Comparison of ENCODE assay signal across 20 cellular contexts in the genomic region with DNA sequence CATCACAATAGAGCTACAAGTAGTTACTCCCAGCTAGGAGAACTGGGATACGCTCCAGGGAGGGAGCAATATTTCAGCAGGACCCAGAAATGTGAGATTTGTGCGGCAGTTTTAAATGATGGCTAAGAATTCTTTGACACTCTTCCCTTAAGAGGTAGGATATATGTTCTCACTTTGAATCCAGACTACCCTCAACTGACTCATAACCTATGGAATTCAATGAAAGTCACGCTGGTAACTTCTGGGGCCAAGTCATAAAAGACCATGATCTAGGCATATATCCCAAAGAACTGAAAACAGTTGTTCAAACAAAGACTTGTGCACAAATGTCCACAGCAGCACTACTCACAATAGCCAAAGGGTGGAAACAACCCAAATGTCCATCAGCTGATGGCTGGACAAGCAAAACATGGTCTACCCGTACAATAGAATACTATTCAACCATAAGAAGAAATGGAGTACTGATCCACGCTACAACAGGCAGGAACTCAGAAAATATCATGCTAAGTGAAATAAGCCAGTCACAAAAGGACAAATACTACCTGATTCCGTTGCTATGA. TPM values are rescaled to one million over a fixed set of nuclear protein-coding genes. Genes with fewer than 3 reads are reported as not detected.
A peak's percentile ranks its signal among the peaks of the same experiment; 100 is the strongest.
DNase-seq lines count a peak whose midpoint lies in the region; ATAC-seq and TF ChIP-seq lines count a peak whose summit lies in the region.
"Had no signal": no experiment of that assay in that cellular context is flagged by ENCODE, and none has a peak within 500 bp of the region (broad histone marks: within the 10 kb centered on the region; RNA-seq: fewer than 3 reads in every experiment).

No MANE protein-coding gene starts in this region.

- H3K27me3 Mint-ChIP-seq in activated T-cell treated with anti-CD3 and anti-CD28 coated beads, Interleukin-2, amount 50 U/mL, for 24 hours: no peaks in the 10 kb centered on the region
- H3K27me3 Mint-ChIP-seq: activated CD4-positive, alpha-beta memory T cell treated with anti-CD3 and anti-CD28 coated beads, Interleukin-2, amount 10 ng/mL, durations not matched to agents 7 days and 5 days had no signal

- no peak overlapping the region for H3K4me3 Mint-ChIP-seq in activated T-cell treated with anti-CD3 and anti-CD28 coated beads, Interleukin-2, amount 50 U/mL, for 24 hours
- H3K4me3 Mint-ChIP-seq: activated CD4-positive, alpha-beta memory T cell treated with anti-CD3 and anti-CD28 coated beads, Interleukin-2, amount 10 ng/mL, durations not matched to agents 7 days and 5 days; stimulated activated effector memory CD8-positive, alpha-beta T cell treated with anti-CD3 and anti-CD28 coated beads, Interleukin-12 subunit alpha, Interleukin-12 subunit beta, amount 100 ng/mL, for 72 hours had no signal

- no peaks in the 10 kb centered on the region for H3K36me3 Mint-ChIP-seq in activated T-cell treated with anti-CD3 and anti-CD28 coated beads, Interleukin-2, amount 50 U/mL, for 24 hours (ENCODE audit: low read depth)
- H3K36me3 Mint-ChIP-seq: activated naive CD4-positive, alpha-beta T cell treated with anti-CD3 and anti-CD28 coated beads, Interleukin-2, amount 50 U/mL, for 72 hours; stimulated activated effector memory CD8-positive, alpha-beta T cell treated with anti-CD3 and anti-CD28 coated beads, Interleukin-12 subunit alpha, Interleukin-12 subunit beta, amount 100 ng/mL, for 72 hours had no signal

- no peaks in the 10 kb centered on the region for H4K20me1 ChIP-seq in SK-N-SH (ENCODE audit: insufficient read depth)

- in situ Hi-C loops in brain microvascular endothelial cell (cut with HindIII; ENCODE audit: low pct_ligation_motif_present, low sequenced_read_pairs): no loop called here

- WGBS in SK-N-SH (ENCODE audit: low lambda C conversion rate): 52% methylated on average over 6 of the region's 6 CpGs

- H3K9me2 ChIP-seq in SK-N-SH: no peaks in the 10 kb centered on the region

- H3K9me3 ChIP-seq in SK-N-SH: no peaks in the 10 kb centered on the region
- H3K9me3 ChIP-seq in left ventricle myocardium inferior (replicated peaks): no peaks in the 10 kb centered on the region
- H3K9me3 ChIP-seq: gastrocnemius medialis had no signal

- peak; percentile 40; the same call in 2 of the 3 replicates for ATAC-seq in SK-N-SH treated with all-trans-retinoic acid at 6 μM for 48 hours
- ATAC-seq: activated naive CD4-positive, alpha-beta T cell treated with anti-CD3 and anti-CD28 coated beads, Interleukin-2, amount 50 U/mL, for 72 hours; gastrocnemius medialis; stimulated activated effector memory CD8-positive, alpha-beta T cell treated with anti-CD3 and anti-CD28 coated beads, Interleukin-12 subunit alpha, Interleukin-12 subunit beta, amount 100 ng/mL, for 72 hours had no signal

- H3K27ac ChIP-seq in SK-N-SH (ENCODE audit: low read depth in 2 of 2, low read length in 1 of 2) (no peak overlapping the region), brain microvascular endothelial cell (no peak overlapping the region), temporal lobe (ENCODE audit: low read depth, low read length) (peak overlapping the region; percentile 45), left ventricle myocardium inferior (replicated peaks) (no peak overlapping the region)
- H3K27ac ChIP-seq: 22Rv1, cardiac muscle cell, VCaP had no signal

- no peak for TF ChIP-seq EP300 in SK-N-SH (IDR thresholded peaks at IDR 0.05; ENCODE audit: borderline replicate concordance in 1 of 2, low read depth in 1 of 2, low read length in 1 of 2)

- intact Hi-C loops in left ventricle myocardium inferior (cut with micrococcal nuclease): no loop called here

- 0 out of 2 replicates have a peak, but pooled peaks cover 11% of the 10 kb centered on the region for H3K79me2 ChIP-seq in SK-N-SH (ENCODE audit: insufficient read depth)

- CTCF ChIA-PET in SK-N-SH (lab: Yijun Ruan, JAX): no interaction called here

- DNase-seq in SK-N-SH: no peak
- DNase-seq in brain microvascular endothelial cell: peak; percentile 22
- DNase-seq in glomerular visceral epithelial cell (ENCODE audit: extremely low spot score): peak; percentile 22
- DNase-seq in left ventricle myocardium inferior: no peak
- no peak for DNase-seq in DMS153 (lab: John Stamatoyannopoulos, UW)
- no peak for DNase-seq in activated T-cell treated with anti-CD3 and anti-CD28 coated beads, Interleukin-2, amount 50 U/mL, for 24 hours
- DNase-seq: activated CD4-positive, alpha-beta memory T cell treated with anti-CD3 and anti-CD28 coated beads, Interleukin-2, amount 10 ng/mL, durations not matched to agents 7 days and 5 days; activated T-cell treated with anti-CD3 and anti-CD28 coated beads, Interleukin-2, amount 50 U/mL, for 48 hours; gastrocnemius medialis; GOT3; KG1; NCI-H1105 treated with DMSO at 0.1 percent for 48 hours; posterior cingulate gyrus had no signal

- H3K27me3 ChIP-seq in SK-N-SH (ENCODE audit: insufficient read depth) (no peaks in the 10 kb centered on the region), brain microvascular endothelial cell (replicated peaks) (no peaks in the 10 kb centered on the region), left ventricle myocardium inferior (ENCODE audit: low read depth) (no peaks in the 10 kb centered on the region)
- H3K27me3 ChIP-seq: cardiac muscle cell, gastrocnemius medialis had no signal

- TF ChIP-seq RAD21 in SK-N-SH (IDR thresholded peaks at IDR 0.05; ENCODE audit: low read length): no peak

- H3K36me3 ChIP-seq in SK-N-SH (replicated peaks in 1 of 2; ENCODE audit: control insufficient read depth in 1 of 2, insufficient read depth in 2 of 2, low read length in 1 of 2): no peaks in the 10 kb centered on the region
- H3K36me3 ChIP-seq in brain microvascular endothelial cell (replicated peaks): no peaks in the 10 kb centered on the region
- H3K36me3 ChIP-seq in left ventricle myocardium inferior: no peaks in the 10 kb centered on the region
- H3K36me3 ChIP-seq: cardiac muscle cell, gastrocnemius medialis had no signal

- no peak overlapping the region for H2AFZ ChIP-seq in SK-N-SH (ENCODE audit: low read depth)

- no peak overlapping the region for H3K9ac ChIP-seq in SK-N-SH

- H3K4me3 ChIP-seq in SK-N-SH (ENCODE audit: low read depth in 2 of 2, low read length in 1 of 2) (no peak overlapping the region), brain microvascular endothelial cell (ENCODE audit: low read depth, low read length) (no peak overlapping the region), left ventricle myocardium inferior (no peak overlapping the region)
- H3K4me3 ChIP-seq: cardiac muscle cell, gastrocnemius medialis had no signal

- peaks cover 2% of the 10 kb centered on the region for H3K4me1 Mint-ChIP-seq in activated T-cell treated with anti-CD3 and anti-CD28 coated beads, Interleukin-2, amount 50 U/mL, for 24 hours (ENCODE audit: low read depth)
- H3K4me1 Mint-ChIP-seq: stimulated activated effector memory CD8-positive, alpha-beta T cell treated with anti-CD3 and anti-CD28 coated beads, Interleukin-12 subunit alpha, Interleukin-12 subunit beta, amount 100 ng/mL, for 72 hours had no signal

- no peak overlapping the region for H3K4me2 ChIP-seq in SK-N-SH

- POLR2A ChIA-PET in SK-N-SH (lab: Yijun Ruan, JAX): interaction anchor here (0.6 kb wide), 1 partner anchor 10 kb away, joined by 3 read pairs; no protein-coding TSS in a partner anchor

- no peak for TF ChIP-seq CTCF in SK-N-SH (IDR thresholded peaks at IDR 0.05)
- TF ChIP-seq CTCF in brain microvascular endothelial cell (IDR thresholded peaks at IDR 0.05; ENCODE audit: low read depth, low read length, missing control alignments): no peak
- no peak for TF ChIP-seq CTCF in left ventricle myocardium inferior (IDR thresholded peaks at IDR 0.05; ENCODE audit: borderline replicate concordance)

- no peaks in the 10 kb centered on the region for H3K9me3 Mint-ChIP-seq in activated T-cell treated with anti-CD3 and anti-CD28 coated beads, Interleukin-2, amount 50 U/mL, for 24 hours
- H3K9me3 Mint-ChIP-seq: activated CD4-positive, alpha-beta memory T cell treated with anti-CD3 and anti-CD28 coated beads, Interleukin-2, amount 10 ng/mL, durations not matched to agents 7 days and 5 days; activated naive CD4-positive, alpha-beta T cell treated with anti-CD3 and anti-CD28 coated beads, Interleukin-2, amount 50 U/mL, for 72 hours; stimulated activated effector memory CD8-positive, alpha-beta T cell treated with anti-CD3 and anti-CD28 coated beads, Interleukin-12 subunit alpha, Interleukin-12 subunit beta, amount 100 ng/mL, for 72 hours had no signal

- H3K27ac Mint-ChIP-seq in activated T-cell treated with anti-CD3 and anti-CD28 coated beads, Interleukin-2, amount 50 U/mL, for 24 hours: no peak overlapping the region
- H3K27ac Mint-ChIP-seq: activated CD4-positive, alpha-beta memory T cell treated with anti-CD3 and anti-CD28 coated beads, Interleukin-2, amount 10 ng/mL, durations not matched to agents 7 days and 5 days; activated naive CD4-positive, alpha-beta T cell treated with anti-CD3 and anti-CD28 coated beads, Interleukin-2, amount 50 U/mL, for 72 hours; stimulated activated effector memory CD8-positive, alpha-beta T cell treated with anti-CD3 and anti-CD28 coated beads, Interleukin-12 subunit alpha, Interleukin-12 subunit beta, amount 100 ng/mL, for 72 hours had no signal

- H3K4me1 ChIP-seq in SK-N-SH (ENCODE audit: control insufficient read depth in 1 of 2, insufficient read depth in 2 of 2, low read depth in 1 of 2, low read length in 1 of 2): no peaks in the 10 kb centered on the region
- peaks cover 9% of the 10 kb centered on the region for H3K4me1 ChIP-seq in left ventricle myocardium inferior

- no peaks in the 10 kb centered on the region for H3F3A ChIP-seq in SK-N-SH (replicated peaks; ENCODE audit: insufficient read depth)

TF ChIP-seq in SK-N-SH treated with all-trans-retinoic acid at 6 μM for 48 hours, 23 proteins besides CTCF, POLR2A, EP300 and RAD21 (continues in another document):
- no peak for TF ChIP-seq ESRRG (CRISPR knock-in tag; IDR thresholded peaks at IDR 0.05)
- TF ChIP-seq GLIS3 (CRISPR knock-in tag; IDR thresholded peaks at IDR 0.05): no peak
- no peak for TF ChIP-seq ZNF8 (CRISPR knock-in tag; IDR thresholded peaks at IDR 0.05)

TF ChIP-seq in SK-N-SH, 30 proteins besides CTCF, POLR2A, EP300 and RAD21 (continues in another document):
- TF ChIP-seq POLR2AphosphoS5 (IDR thresholded peaks at IDR 0.05; ENCODE audit: low read depth, low read length): no peak
- TF ChIP-seq GABPA (IDR thresholded peaks at IDR 0.05; ENCODE audit: low read depth): no peak

RNA-seq across cellular contexts. Expression of gene CD99L2, which starts 10.5 kb away (rescaled TPM):
- polyA plus RNA-seq in SK-N-SH (2012; rRNA removed): 57.7 and 62.9 TPM in 2 replicates
- 43.0 and 51.5 TPM in 2 replicates for polyA plus RNA-seq in SK-N-SH (2012; cell fraction: cytosol; rRNA removed)
- 45.0 and 49.0 TPM in 2 replicates for polyA plus RNA-seq in SK-N-SH (2012; cell fraction: nucleus; rRNA removed)
- 38.1 TPM for total RNA-seq in temporal lobe
- 68.1 TPM for total RNA-seq in left ventricle myocardium inferior

Comparison
In these comparisons a context has a peak if more than half of its experiments do, and no peak if none do; other contexts are left out.
1. DNase-seq: peak in brain microvascular endothelial cell (single experiment) and glomerular visceral epithelial cell (single experiment); none in SK-N-SH (single experiment), left ventricle myocardium inferior (single experiment), DMS153 (single experiment) and activated T-cell treated with anti-CD3 and anti-CD28 coated beads, Interleukin-2, amount 50 U/mL, for 24 hours (single experiment).